In the genomic region with DNA sequence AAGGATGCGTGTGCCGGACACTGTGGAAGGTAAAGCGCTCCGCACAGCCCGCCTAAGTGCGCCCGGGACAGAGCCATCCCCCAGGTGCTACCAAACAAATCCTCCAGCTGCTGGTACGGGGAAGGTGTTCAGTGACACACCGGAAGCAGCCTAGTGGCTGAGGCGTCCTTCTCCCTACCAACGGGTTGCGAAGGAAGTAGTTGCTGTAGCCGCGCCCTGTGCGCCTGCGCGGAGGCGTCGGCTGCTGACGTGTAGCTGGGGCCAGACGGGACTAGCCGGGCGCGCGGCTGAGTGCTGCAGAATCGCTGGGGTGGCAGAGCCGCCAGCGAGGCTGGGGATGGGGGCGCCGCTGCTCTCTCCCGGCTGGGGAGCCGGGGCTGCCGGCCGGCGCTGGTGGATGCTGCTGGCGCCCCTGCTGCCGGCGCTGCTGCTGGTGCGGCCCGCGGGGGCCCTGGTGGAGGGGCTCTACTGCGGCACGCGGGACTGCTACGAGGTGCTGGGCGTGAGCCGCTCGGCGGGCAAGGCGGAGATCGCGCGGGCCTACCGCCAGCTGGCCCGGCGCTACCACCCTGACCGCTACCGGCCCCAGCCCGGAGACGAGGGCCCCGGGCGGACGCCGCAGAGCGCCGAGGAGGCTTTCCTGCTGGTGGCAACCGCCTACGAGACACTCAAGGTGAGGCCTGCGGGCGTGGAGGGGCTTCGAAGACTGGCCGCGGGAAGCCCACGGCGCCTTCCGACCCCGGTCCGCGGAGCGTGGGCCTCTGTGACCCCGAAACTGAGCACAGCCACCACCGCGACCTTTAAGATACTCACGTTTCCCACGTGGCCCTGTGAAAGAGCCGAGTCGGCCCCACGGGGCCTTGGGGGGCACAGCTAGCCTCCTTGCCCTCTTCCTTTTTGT, we compare ENCODE assay signal across 8 cellular contexts. TPM values are rescaled to one million over a fixed set of nuclear protein-coding genes. Genes with fewer than 3 reads are reported as not detected.
DNase-seq lines count a peak whose midpoint lies in the region; ATAC-seq lines count a peak whose summit lies in the region.

A gene (plus strand): TSS at position 264 of the 901 bp plus-strand sequence. CDS start 74 bp downstream, at position 338.

- H3K27me3 Mint-ChIP-seq in activated CD4-positive, alpha-beta T cell treated with anti-CD3 and anti-CD28 coated beads, Interleukin-2, amount 10 ng/mL, durations not matched to agents 7 days and 5 days: no peaks in the 10 kb centered on the region

- H3K4me3 Mint-ChIP-seq in activated CD4-positive, alpha-beta T cell treated with anti-CD3 and anti-CD28 coated beads, Interleukin-2, amount 10 ng/mL, durations not matched to agents 7 days and 5 days: peak within 1 kb of the TSS; percentile 89

- POLR2A ChIA-PET in activated CD4-positive, alpha-beta T cell treated with anti-CD3 and anti-CD28 coated beads, Interleukin-2, amount 10 ng/mL, durations not matched to agents 7 days and 5 days (lab: Charles Lee): no interaction called here

- peaks cover 4% of the 10 kb centered on the region for H3K36me3 Mint-ChIP-seq in activated CD4-positive, alpha-beta T cell treated with anti-CD3 and anti-CD28 coated beads, Interleukin-2, amount 10 ng/mL, durations not matched to agents 7 days and 5 days (ENCODE audit: low read depth)

- ATAC-seq in GM19351 (IDR thresholded peaks at IDR 0.05; ENCODE audit: unreplicated experiment) (peak; percentile 96), HG03520 (IDR thresholded peaks at IDR 0.05; ENCODE audit: unreplicated experiment) (peak; percentile 95), left lobe of liver (peak; percentile 82)

- DNase-seq in C1 segment of cervical spinal cord (lab: John Stamatoyannopoulos, UW) (peak; percentile 59 to 98 (median 95)), NCI-H526 treated with DMSO at 0.1 percent for 48 hours (lab: John Stamatoyannopoulos, UW) (peak; percentile 92), dedifferentiated amniotic fluid mesenchymal stem cell (ENCODE audit: extremely low spot score) (peak; percentile 97), left lobe of liver (ENCODE audit: low spot score) (peak; percentile 98)
- DNase-seq in activated CD4-positive, alpha-beta T cell treated with anti-CD3 and anti-CD28 coated beads, Interleukin-2, amount 10 ng/mL, durations not matched to agents 7 days and 5 days: peak; percentile 98
- peak; percentile 94 to 95 for DNase-seq in stimulated activated CD4-positive, alpha-beta T cell treated with anti-CD3 and anti-CD28 coated beads, Interleukin-2, amount 100 ng/mL, for 24 hours

- no peaks in the 10 kb centered on the region for H3K9me3 Mint-ChIP-seq in activated CD4-positive, alpha-beta T cell treated with anti-CD3 and anti-CD28 coated beads, Interleukin-2, amount 10 ng/mL, durations not matched to agents 7 days and 5 days

- peak within 1 kb of the TSS; percentile 91 for H3K27ac Mint-ChIP-seq in activated CD4-positive, alpha-beta T cell treated with anti-CD3 and anti-CD28 coated beads, Interleukin-2, amount 10 ng/mL, durations not matched to agents 7 days and 5 days

- CTCF ChIA-PET in activated CD4-positive, alpha-beta T cell treated with anti-CD3 and anti-CD28 coated beads, Interleukin-2, amount 10 ng/mL, durations not matched to agents 7 days and 5 days (lab: Charles Lee): interaction anchor here (0.5 to 1.6 kb wide), 6 partner anchors 10 to 1644 kb away, joined by 3 to 5 read pairs (median 3); a partner anchor contains a TSS

- peaks cover 41% of the 10 kb centered on the region for H3K4me1 Mint-ChIP-seq in activated CD4-positive, alpha-beta T cell treated with anti-CD3 and anti-CD28 coated beads, Interleukin-2, amount 10 ng/mL, durations not matched to agents 7 days and 5 days

RNA-seq across cellular contexts. Expression of the gene that starts here (rescaled TPM):
- 1 to 10 TPM; 3.2 to 4.7 TPM for total RNA-seq in activated CD4-positive, alpha-beta T cell treated with anti-CD3 and anti-CD28 coated beads, Interleukin-2, amount 10 ng/mL, durations not matched to agents 7 days and 5 days
- total RNA-seq in left lobe of liver: 21.7 TPM

Comparison
In these comparisons a context has a peak if more than half of its experiments do, and no peak if none do; other contexts are left out.
1. Peak in every context shown above with its lines: DNase-seq and ATAC-seq.